ENCODE assay signal across 23 cellular contexts in genomic region chr9:27683181-27683580, GRCh38.
"Had no signal": no experiment of that assay in that cellular context is flagged by ENCODE, and none has a peak within 500 bp of the region (broad histone marks: within the 10 kb centered on the region; RNA-seq: fewer than 3 reads in every experiment).

No MANE protein-coding gene starts in this region.

- H3K9me3 ChIP-seq: esophagus squamous epithelium, left ventricle myocardium inferior, lower lobe of right lung, neutrophil, psoas muscle, right lobe of liver, spleen, testis, transverse colon, uterus had no signal

- H3K9me3 Mint-ChIP-seq: effector memory CD8-positive, alpha-beta T cell; naive B cell; nephron; stimulated activated naive B cell treated with anti-CD40 and anti-IgM and Interleukin-4, amounts not matched to agents 10 μg/mL and 1 μg/mL and 100 μg/mL, for 72 hours; stimulated activated naive CD8-positive, alpha-beta T cell treated with anti-CD3 and anti-CD28 coated beads, Interleukin-15, amount 100 ng/mL, for 72 hours had no signal

- H3K4me1 ChIP-seq: left ventricle myocardium inferior, lower lobe of right lung, psoas muscle, right lobe of liver, spleen, testis, transverse colon, uterus had no signal

- H3K4me3 ChIP-seq: esophagus squamous epithelium, left ventricle myocardium inferior, lower lobe of right lung, psoas muscle, right lobe of liver, spleen, testis, transverse colon, uterus had no signal

- DNase-seq: effector memory CD8-positive, alpha-beta T cell; esophagus squamous epithelium; foreskin fibroblast; head of caudate nucleus; hippocampal formation; left ventricle myocardium inferior; lower lobe of right lung; mesenchymal stem cell; naive B cell; psoas muscle; retina; right lobe of liver; spleen; stimulated activated CD4-positive, alpha-beta T cell treated with anti-CD3 and anti-CD28 coated beads, Interleukin-15, amount 100 ng/mL, for 24 hours; stimulated activated CD4-positive, alpha-beta T cell treated with anti-CD3 and anti-CD28 coated beads, Interleukin-2, amount 100 ng/mL, for 24 hours; stimulated activated CD4-positive, alpha-beta T cell treated with anti-CD3 and anti-CD28 coated beads, Interleukin-4, amount 100 ng/mL, for 4 hours; stimulated activated naive B cell treated with anti-CD40 and anti-IgM and Interleukin-4, amounts not matched to agents 10 μg/mL and 1 μg/mL and 100 μg/mL, for 72 hours; stimulated activated naive CD8-positive, alpha-beta T cell treated with anti-CD3 and anti-CD28 coated beads, Interleukin-15, amount 100 ng/mL, for 72 hours; testis; transverse colon; uterus had no signal

- H3K27ac ChIP-seq: esophagus squamous epithelium, left ventricle myocardium inferior, lower lobe of right lung, neutrophil, psoas muscle, right lobe of liver, spleen, testis, transverse colon, uterus had no signal

- H3K4me1 Mint-ChIP-seq: naive B cell; nephron; stimulated activated naive B cell treated with anti-CD40 and anti-IgM and Interleukin-4, amounts not matched to agents 10 μg/mL and 1 μg/mL and 100 μg/mL, for 72 hours; stimulated activated naive CD8-positive, alpha-beta T cell treated with anti-CD3 and anti-CD28 coated beads, Interleukin-15, amount 100 ng/mL, for 72 hours had no signal

- H3K4me3 Mint-ChIP-seq: effector memory CD8-positive, alpha-beta T cell; naive B cell; nephron; stimulated activated naive B cell treated with anti-CD40 and anti-IgM and Interleukin-4, amounts not matched to agents 10 μg/mL and 1 μg/mL and 100 μg/mL, for 72 hours; stimulated activated naive CD8-positive, alpha-beta T cell treated with anti-CD3 and anti-CD28 coated beads, Interleukin-15, amount 100 ng/mL, for 72 hours had no signal

- ATAC-seq: effector memory CD8-positive, alpha-beta T cell; lower lobe of right lung; psoas muscle; right lobe of liver; stimulated activated naive B cell treated with anti-CD40 and anti-IgM and Interleukin-4, amounts not matched to agents 10 μg/mL and 1 μg/mL and 100 μg/mL, for 72 hours; stimulated activated naive CD8-positive, alpha-beta T cell treated with anti-CD3 and anti-CD28 coated beads, Interleukin-15, amount 100 ng/mL, for 72 hours had no signal

- H3K27ac Mint-ChIP-seq: effector memory CD8-positive, alpha-beta T cell; nephron; stimulated activated naive B cell treated with anti-CD40 and anti-IgM and Interleukin-4, amounts not matched to agents 10 μg/mL and 1 μg/mL and 100 μg/mL, for 72 hours; stimulated activated naive CD8-positive, alpha-beta T cell treated with anti-CD3 and anti-CD28 coated beads, Interleukin-15, amount 100 ng/mL, for 72 hours had no signal

- H3K27me3 ChIP-seq: esophagus squamous epithelium, neutrophil, right lobe of liver, spleen, testis, transverse colon, uterus had no signal

- H3K36me3 Mint-ChIP-seq: naive B cell; stimulated activated naive B cell treated with anti-CD40 and anti-IgM and Interleukin-4, amounts not matched to agents 10 μg/mL and 1 μg/mL and 100 μg/mL, for 72 hours had no signal

- H3K36me3 ChIP-seq: esophagus squamous epithelium, left ventricle myocardium inferior, lower lobe of right lung, neutrophil, right lobe of liver, spleen, transverse colon, uterus had no signal
